In genomic region chr9:108473209-108474112, GRCh38 we compare ENCODE assay signal across 11 cellular contexts.
A peak's percentile ranks its signal among the peaks of the same experiment; 100 is the strongest.
DNase-seq lines count a peak whose midpoint lies in the region; ATAC-seq and TF ChIP-seq lines count a peak whose summit lies in the region.
"Had no signal": no experiment of that assay in that cellular context is flagged by ENCODE, and none has a peak within 500 bp of the region (broad histone marks: within the 10 kb centered on the region; RNA-seq: fewer than 3 reads in every experiment).

No MANE protein-coding gene starts in this region.

- TF ChIP-seq CTCF in choroid plexus epithelial cell (conservative IDR thresholded peaks at IDR 0.05; ENCODE audit: low read depth, low read length) = no peak
- TF ChIP-seq CTCF in omental fat pad (IDR thresholded peaks at IDR 0.05) = no peak

- DNase-seq in Daoy (ENCODE audit: low read depth) = peak; percentile 87
- DNase-seq in NCI-H2081 (lab: John Stamatoyannopoulos, UW) = peak; percentile 20 to 65
- DNase-seq in choroid plexus epithelial cell (ENCODE audit: low read depth) = peak; percentile 91
- DNase-seq in omental fat pad (ENCODE audit: low spot score) = no peak
- no peak for DNase-seq in medulla oblongata (ENCODE audit: extremely low spot score)
- DNase-seq in SIG-M5 (lab: John Stamatoyannopoulos, UW) = no peak
- no peak for DNase-seq in natural killer cell treated with Interleukin-12 subunit alpha and Interleukin-12 subunit beta and Interleukin-15 and Interleukin-18, amount 100 ng/mL, for 72 hours (ENCODE audit: low spot score)
- DNase-seq: activated effector memory CD4-positive, alpha-beta T cell treated with Interleukin-2 at 50 U/mL for 16 hours; hippocampal formation had no signal

- H3K4me1 Mint-ChIP-seq in natural killer cell treated with Interleukin-12 subunit alpha and Interleukin-12 subunit beta and Interleukin-15 and Interleukin-18, amount 100 ng/mL, for 72 hours (ENCODE audit: low read depth in 2 of 2) = no peaks in the 10 kb centered on the region

- ATAC-seq in omental fat pad (ENCODE audit: low FRiP score) (peak; percentile 74), HG02973 (IDR thresholded peaks at IDR 0.05; ENCODE audit: unreplicated experiment) (no peak)
- no peak for ATAC-seq in natural killer cell treated with Interleukin-12 subunit alpha and Interleukin-12 subunit beta and Interleukin-15 and Interleukin-18, amount 100 ng/mL, for 72 hours

- H3K27ac Mint-ChIP-seq in natural killer cell treated with Interleukin-12 subunit alpha and Interleukin-12 subunit beta and Interleukin-15 and Interleukin-18, amount 100 ng/mL, for 72 hours = no peak overlapping the region

- no peaks in the 10 kb centered on the region for H3K36me3 Mint-ChIP-seq in natural killer cell treated with Interleukin-12 subunit alpha and Interleukin-12 subunit beta and Interleukin-15 and Interleukin-18, amount 100 ng/mL, for 72 hours

- peaks cover 7% of the 10 kb centered on the region for H3K9me3 Mint-ChIP-seq in natural killer cell treated with Interleukin-12 subunit alpha and Interleukin-12 subunit beta and Interleukin-15 and Interleukin-18, amount 100 ng/mL, for 72 hours

- no peaks in the 10 kb centered on the region for H3K27me3 Mint-ChIP-seq in natural killer cell treated with Interleukin-12 subunit alpha and Interleukin-12 subunit beta and Interleukin-15 and Interleukin-18, amount 100 ng/mL, for 72 hours

- no peak overlapping the region for H3K4me3 Mint-ChIP-seq in natural killer cell treated with Interleukin-12 subunit alpha and Interleukin-12 subunit beta and Interleukin-15 and Interleukin-18, amount 100 ng/mL, for 72 hours

- no peak overlapping the region for H3K4me3 ChIP-seq in choroid plexus epithelial cell (ENCODE audit: low read depth, low read length)
- H3K4me3 ChIP-seq: thoracic aorta had no signal

Comparison
In these comparisons a context has a peak if more than half of its experiments do, and no peak if none do; other contexts are left out.
1. DNase-seq: peak in Daoy (single experiment), NCI-H2081 (2 of 2) and choroid plexus epithelial cell (single experiment); none in omental fat pad (single experiment), medulla oblongata (single experiment), SIG-M5 (single experiment) and natural killer cell treated with Interleukin-12 subunit alpha and Interleukin-12 subunit beta and Interleukin-15 and Interleukin-18, amount 100 ng/mL, for 72 hours (single experiment).